Comparison of ENCODE assay signal across 31 cellular contexts in the genomic region with DNA sequence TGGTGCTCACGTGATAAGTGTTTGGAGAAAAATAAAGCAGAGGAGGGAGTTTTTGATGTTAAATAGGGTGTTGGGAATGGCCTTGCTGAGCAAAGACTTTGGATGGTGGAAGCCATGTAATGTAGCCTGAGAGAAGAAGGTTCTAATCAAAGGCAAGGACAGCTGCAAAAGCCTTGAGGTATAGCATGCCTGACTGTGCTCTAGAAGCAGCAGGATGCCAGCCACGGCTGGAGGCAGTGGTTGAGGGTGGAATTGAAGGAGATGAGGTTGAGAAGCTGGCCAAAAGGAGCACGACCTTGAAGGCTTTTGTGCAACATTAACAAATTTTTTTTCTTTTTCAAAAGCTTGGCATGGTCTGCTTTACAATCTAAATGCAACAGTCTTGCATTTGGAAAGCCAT.
"Had no signal": no experiment of that assay in that cellular context is flagged by ENCODE, and none has a peak within 500 bp of the region (broad histone marks: within the 10 kb centered on the region; RNA-seq: fewer than 3 reads in every experiment).

No MANE protein-coding gene starts in this region.

- FAIRE-seq: astrocyte, TTC549 had no signal

- H3K9me3 Mint-ChIP-seq: activated CD4-positive, alpha-beta memory T cell treated with anti-CD3 and anti-CD28 coated beads for 36 hours; activated CD4-positive, alpha-beta T cell treated with anti-CD3 and anti-CD28 coated beads, Interleukin-2, amount 10 ng/mL, durations not matched to agents 24 days and 14 days; activated T-cell treated with anti-CD3 and anti-CD28 coated beads, Interleukin-2, amount 50 U/mL, for 4 hours; activated T-helper 17 cell treated with anti-CD3 and anti-CD28 coated beads, Interleukin-2, amount 50 U/mL, for 72 hours; effector memory CD8-positive, alpha-beta T cell; stimulated activated naive B cell treated with anti-CD40 and anti-IgM and Interleukin-4, amounts not matched to agents 10 μg/mL and 1 μg/mL and 100 μg/mL, for 72 hours; T-helper 1 cell treated with Interleukin-12 subunit alpha and Interleukin-12 subunit beta and Interleukin-4 antibody, amounts not matched to agents 30 μg/mL and 1 μg/mL, for 36 hours had no signal

- H3K27me3 ChIP-seq: brain microvascular endothelial cell, heart left ventricle, sigmoid colon, stomach, transverse colon had no signal

- H3K27ac ChIP-seq: brain microvascular endothelial cell, heart left ventricle, parathyroid adenoma, psoas muscle, sigmoid colon, transverse colon had no signal

- H2AFZ ChIP-seq: parathyroid adenoma had no signal

- H3K4me2 ChIP-seq: smooth muscle cell had no signal

- H3K4me3 Mint-ChIP-seq: activated CD4-positive, alpha-beta memory T cell treated with anti-CD3 and anti-CD28 coated beads for 36 hours; activated CD4-positive, alpha-beta T cell treated with anti-CD3 and anti-CD28 coated beads, Interleukin-2, amount 10 ng/mL, durations not matched to agents 24 days and 14 days; activated T-cell treated with anti-CD3 and anti-CD28 coated beads, Interleukin-2, amount 50 U/mL, for 4 hours; activated T-helper 17 cell treated with anti-CD3 and anti-CD28 coated beads, Interleukin-2, amount 50 U/mL, for 72 hours; effector memory CD8-positive, alpha-beta T cell; stimulated activated naive B cell treated with anti-CD40 and anti-IgM and Interleukin-4, amounts not matched to agents 10 μg/mL and 1 μg/mL and 100 μg/mL, for 72 hours; T-helper 1 cell treated with Interleukin-12 subunit alpha and Interleukin-12 subunit beta and Interleukin-4 antibody, amounts not matched to agents 30 μg/mL and 1 μg/mL, for 36 hours had no signal

- H3K36me3 Mint-ChIP-seq: activated CD4-positive, alpha-beta memory T cell treated with anti-CD3 and anti-CD28 coated beads for 36 hours; stimulated activated naive B cell treated with anti-CD40 and anti-IgM and Interleukin-4, amounts not matched to agents 10 μg/mL and 1 μg/mL and 100 μg/mL, for 72 hours had no signal

- H3K27ac Mint-ChIP-seq: activated CD4-positive, alpha-beta memory T cell treated with anti-CD3 and anti-CD28 coated beads for 36 hours; activated CD4-positive, alpha-beta T cell treated with anti-CD3 and anti-CD28 coated beads, Interleukin-2, amount 10 ng/mL, durations not matched to agents 24 days and 14 days; activated T-helper 17 cell treated with anti-CD3 and anti-CD28 coated beads, Interleukin-2, amount 50 U/mL, for 72 hours; effector memory CD8-positive, alpha-beta T cell; stimulated activated naive B cell treated with anti-CD40 and anti-IgM and Interleukin-4, amounts not matched to agents 10 μg/mL and 1 μg/mL and 100 μg/mL, for 72 hours; T-helper 1 cell treated with Interleukin-12 subunit alpha and Interleukin-12 subunit beta and Interleukin-4 antibody, amounts not matched to agents 30 μg/mL and 1 μg/mL, for 36 hours had no signal

- H3K4me1 Mint-ChIP-seq: activated CD4-positive, alpha-beta T cell treated with anti-CD3 and anti-CD28 coated beads, Interleukin-2, amount 10 ng/mL, durations not matched to agents 24 days and 14 days; activated T-helper 17 cell treated with anti-CD3 and anti-CD28 coated beads, Interleukin-2, amount 50 U/mL, for 72 hours; stimulated activated naive B cell treated with anti-CD40 and anti-IgM and Interleukin-4, amounts not matched to agents 10 μg/mL and 1 μg/mL and 100 μg/mL, for 72 hours had no signal

- H3K4me1 ChIP-seq: parathyroid adenoma, psoas muscle, sigmoid colon, transverse colon had no signal

- ATAC-seq: effector memory CD8-positive, alpha-beta T cell; heart left ventricle; left ventricle myocardium superior; mucosa of descending colon; psoas muscle had no signal

- H3K36me3 ChIP-seq: brain microvascular endothelial cell, heart left ventricle, sigmoid colon, stomach, transverse colon had no signal

- H3K4me3 ChIP-seq: heart left ventricle, mucosa of descending colon, psoas muscle, sigmoid colon, smooth muscle cell, stomach, transverse colon had no signal

- H3K9ac ChIP-seq: parathyroid adenoma had no signal

- DNase-seq: activated CD4-positive, alpha-beta T cell treated with anti-CD3 and anti-CD28 coated beads, Interleukin-2, amount 10 ng/mL, durations not matched to agents 24 days and 14 days; activated CD4-positive, CD25-positive, alpha-beta regulatory T cell treated with anti-CD3 and anti-CD28 coated beads, Interleukin-2, amount 50 U/mL, for 72 hours; activated CD8-positive, alpha-beta memory T cell treated with anti-CD3 and anti-CD28 coated beads, Interleukin-2, amount 50 U/mL, for 48 hours; activated gamma-delta T cell treated with Interleukin-2 at 50 U/mL for 16 hours; activated naive CD4-positive, alpha-beta T cell treated with anti-CD3 and anti-CD28 coated beads, Interleukin-2, amount 50 U/mL, for 16 hours; activated T-cell treated with anti-CD3 and anti-CD28 coated beads, Interleukin-2, amount 50 U/mL, for 4 hours; amniotic stem cell; brain microvascular endothelial cell; cortex of kidney; effector memory CD8-positive, alpha-beta T cell; erythroblast; foreskin fibroblast; heart left ventricle; islet precursor cell; left ventricle myocardium superior; mucosa of descending colon; occipital lobe; psoas muscle; sigmoid colon; stimulated activated naive B cell treated with anti-CD40 and anti-IgM and Interleukin-4, amounts not matched to agents 10 μg/mL and 1 μg/mL and 100 μg/mL, for 72 hours; stomach; SW 1271; T-helper 9 cell; transverse colon had no signal

- H3K9me3 ChIP-seq: heart left ventricle, mucosa of descending colon, psoas muscle, sigmoid colon, stomach, transverse colon had no signal

- H3K79me2 ChIP-seq: parathyroid adenoma had no signal
